In genomic region chr6:25105070-25105925, GRCh38 we compare ENCODE assay signal across 13 cellular contexts.
"Had no signal": no experiment of that assay in that cellular context is flagged by ENCODE, and none has a peak within 500 bp of the region (broad histone marks: within the 10 kb centered on the region; RNA-seq: fewer than 3 reads in every experiment).

No MANE protein-coding gene starts in this region.

- H3K9me3 ChIP-seq: esophagus muscularis mucosa, right lobe of liver, upper lobe of left lung had no signal

- H3K27me3 ChIP-seq: esophagus muscularis mucosa, right lobe of liver, upper lobe of left lung had no signal

- H3K4me3 ChIP-seq: esophagus muscularis mucosa, right lobe of liver, upper lobe of left lung had no signal

- DNase-seq: activated CD4-positive, alpha-beta memory T cell treated with anti-CD3 and anti-CD28 coated beads for 36 hours; activated naive CD4-positive, alpha-beta T cell; activated T-cell treated with anti-CD3 and anti-CD28 coated beads, Interleukin-2, amount 50 U/mL, for 48 hours; hypothalamus; natural killer cell; nucleus accumbens; right lobe of liver; SHP77 treated with DMSO at 0.1 percent for 48 hours; stimulated activated CD4-positive, alpha-beta T cell treated with anti-CD3 and anti-CD28 coated beads, Interleukin-12 subunit alpha, Interleukin-12 subunit beta, amount 100 ng/mL, for 4 hours; stimulated activated naive CD4-positive, alpha-beta T cell treated with Interleukin-2 at 50 U/mL for 16 hours; upper lobe of left lung had no signal

- H3K4me1 ChIP-seq: esophagus muscularis mucosa, right lobe of liver, upper lobe of left lung had no signal

- ATAC-seq: activated CD4-positive, CD25-positive, alpha-beta regulatory T cell treated with anti-CD3 and anti-CD28 coated beads, Interleukin-2, amount 50 U/mL, for 24 hours; natural killer cell; right lobe of liver had no signal

- H3K27ac ChIP-seq: right lobe of liver had no signal
